ENCODE assay signal across 1 cellular context in genomic region chr13:30995331-30995730, GRCh38.
TF ChIP-seq lines count a peak whose summit lies in the region.

No MANE protein-coding gene starts in this region.

TF ChIP-seq in HEK293, 187 proteins besides CTCF, POLR2A, EP300 and RAD21 (continued from another document):
- TF ChIP-seq SP7 (tag by site-specific recombination; IDR thresholded peaks at IDR 0.05) = peak; percentile 92
